8 cellular contexts compared by ENCODE assay signal in the genomic region with DNA sequence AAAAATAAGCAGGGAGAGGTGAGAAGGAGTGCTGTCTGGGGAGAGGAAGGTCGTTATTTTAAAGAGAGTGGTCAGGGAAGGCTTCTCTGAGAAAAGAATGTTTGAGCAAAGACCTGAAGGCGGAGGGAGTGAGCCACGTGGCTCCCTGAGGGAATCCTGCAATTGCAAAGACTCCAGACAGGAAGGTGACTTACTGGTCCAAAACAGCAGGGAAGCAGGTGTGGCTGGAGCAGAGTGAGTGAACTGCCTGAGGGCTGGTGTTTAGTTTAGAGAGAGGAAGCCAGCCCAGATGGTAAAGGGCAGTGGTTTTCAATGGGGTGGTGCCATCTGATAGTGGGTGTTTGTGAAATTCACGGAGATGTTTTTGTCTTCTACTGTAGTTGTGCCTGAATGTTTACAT. TPM values are rescaled to one million over a fixed set of nuclear protein-coding genes. Genes with fewer than 3 reads are reported as not detected.
DNase-seq lines count a peak whose midpoint lies in the region; TF ChIP-seq lines count a peak whose summit lies in the region.

No MANE protein-coding gene starts in this region.

- DNase-seq in activated CD4-positive, alpha-beta memory T cell treated with anti-CD3 and anti-CD28 coated beads, Interleukin-2, amount 10 ng/mL, durations not matched to agents 7 days and 5 days = no peak
- DNase-seq in activated CD4-positive, alpha-beta memory T cell treated with anti-CD3 and anti-CD28 coated beads for 36 hours = no peak
- DNase-seq in NCI-H2081 (lab: John Stamatoyannopoulos, UW) = peak; percentile 70 to 85
- peak; percentile 11 for DNase-seq in brain microvascular endothelial cell
- DNase-seq in trophoblast cell = peak; percentile 77 to 85
- DNase-seq in sigmoid colon = no peak
- no peak for DNase-seq in progenitor cell of endocrine pancreas (ENCODE audit: low spot score, unreplicated experiment)
- DNase-seq in DMS114 treated with DMSO at 0.1 percent for 48 hours (lab: John Stamatoyannopoulos, UW; ENCODE audit: unreplicated experiment) = no peak

- H3K27me3 ChIP-seq in brain microvascular endothelial cell (replicated peaks) (no peaks in the 10 kb centered on the region), trophoblast cell (ENCODE audit: insufficient read depth, low read length) (no peaks in the 10 kb centered on the region), sigmoid colon (no peaks in the 10 kb centered on the region)

- intact Hi-C loops in activated CD4-positive, alpha-beta memory T cell treated with anti-CD3 and anti-CD28 coated beads for 36 hours (cut with micrococcal nuclease) = no loop called here
- intact Hi-C loops in sigmoid colon (cut with DNase I) = no loop called here

- no peak overlapping the region for H2BK12ac ChIP-seq in trophoblast cell (ENCODE audit: low read length)

- peaks cover 10% of the 10 kb centered on the region for H3K9me3 Mint-ChIP-seq in activated CD4-positive, alpha-beta memory T cell treated with anti-CD3 and anti-CD28 coated beads, Interleukin-2, amount 10 ng/mL, durations not matched to agents 7 days and 5 days
- H3K9me3 Mint-ChIP-seq in activated CD4-positive, alpha-beta memory T cell treated with anti-CD3 and anti-CD28 coated beads for 36 hours = peaks cover 14% of the 10 kb centered on the region
- H3K9me3 Mint-ChIP-seq in progenitor cell of endocrine pancreas (ENCODE audit: low read depth) = peaks cover 12% of the 10 kb centered on the region

- peaks cover 25% of the 10 kb centered on the region for H3K4me1 Mint-ChIP-seq in activated CD4-positive, alpha-beta memory T cell treated with anti-CD3 and anti-CD28 coated beads, Interleukin-2, amount 10 ng/mL, durations not matched to agents 7 days and 5 days
- peaks cover 13% of the 10 kb centered on the region for H3K4me1 Mint-ChIP-seq in activated CD4-positive, alpha-beta memory T cell treated with anti-CD3 and anti-CD28 coated beads for 36 hours (ENCODE audit: low read depth)
- H3K4me1 Mint-ChIP-seq in progenitor cell of endocrine pancreas (ENCODE audit: low read depth) = peaks cover 7% of the 10 kb centered on the region

- no peaks in the 10 kb centered on the region for H3K27me3 Mint-ChIP-seq in activated CD4-positive, alpha-beta memory T cell treated with anti-CD3 and anti-CD28 coated beads, Interleukin-2, amount 10 ng/mL, durations not matched to agents 7 days and 5 days
- H3K27me3 Mint-ChIP-seq in activated CD4-positive, alpha-beta memory T cell treated with anti-CD3 and anti-CD28 coated beads for 36 hours = no peaks in the 10 kb centered on the region
- H3K27me3 Mint-ChIP-seq in progenitor cell of endocrine pancreas = peaks cover 4% of the 10 kb centered on the region

- no peak overlapping the region for H2BK120ac ChIP-seq in trophoblast cell (ENCODE audit: insufficient read depth, low read length, poor library complexity)

- CTCF ChIA-PET in activated CD4-positive, alpha-beta memory T cell treated with anti-CD3 and anti-CD28 coated beads, Interleukin-2, amount 10 ng/mL, durations not matched to agents 7 days and 5 days (lab: Charles Lee) = no interaction called here
- CTCF ChIA-PET in activated CD4-positive, alpha-beta memory T cell treated with anti-CD3 and anti-CD28 coated beads for 36 hours (lab: Charles Lee) = no interaction called here

- H3K79me1 ChIP-seq in trophoblast cell (ENCODE audit: low read length) = no peaks in the 10 kb centered on the region

- H2AK5ac ChIP-seq in trophoblast cell (ENCODE audit: low read length) = no peak overlapping the region

- H3K4me3 Mint-ChIP-seq in activated CD4-positive, alpha-beta memory T cell treated with anti-CD3 and anti-CD28 coated beads, Interleukin-2, amount 10 ng/mL, durations not matched to agents 7 days and 5 days = no peak overlapping the region
- no peak overlapping the region for H3K4me3 Mint-ChIP-seq in activated CD4-positive, alpha-beta memory T cell treated with anti-CD3 and anti-CD28 coated beads for 36 hours
- no peak overlapping the region for H3K4me3 Mint-ChIP-seq in progenitor cell of endocrine pancreas (ENCODE audit: low read depth)

- TF ChIP-seq POLR2A in sigmoid colon (IDR thresholded peaks at IDR 0.05) = no peak

- no peaks in the 10 kb centered on the region for H3K79me2 ChIP-seq in trophoblast cell (ENCODE audit: control insufficient read depth, insufficient read depth, low read length, poor library complexity)

- H3K14ac ChIP-seq in trophoblast cell (ENCODE audit: low read length) = no peak overlapping the region

- peak overlapping the region; percentile 2 for H3K27ac Mint-ChIP-seq in activated CD4-positive, alpha-beta memory T cell treated with anti-CD3 and anti-CD28 coated beads, Interleukin-2, amount 10 ng/mL, durations not matched to agents 7 days and 5 days
- H3K27ac Mint-ChIP-seq in activated CD4-positive, alpha-beta memory T cell treated with anti-CD3 and anti-CD28 coated beads for 36 hours = no peak overlapping the region
- no peak overlapping the region for H3K27ac Mint-ChIP-seq in progenitor cell of endocrine pancreas

- TF ChIP-seq CTCF in brain microvascular endothelial cell (IDR thresholded peaks at IDR 0.05; ENCODE audit: low read depth, low read length, missing control alignments) = no peak
- TF ChIP-seq CTCF in sigmoid colon (IDR thresholded peaks at IDR 0.05) = no peak
- no peak for TF ChIP-seq CTCF in progenitor cell of endocrine pancreas (IDR thresholded peaks at IDR 0.05; ENCODE audit: unreplicated experiment)

- WGBS in trophoblast cell (ENCODE audit: extremely low coverage, insufficient coverage, insufficient read length) = no CpG with 5 or more reads among the region's 4 CpGs
- 15 to 20% methylated on average over 4 of the region's 4 CpGs for whole genome bisulfite sequencing in sigmoid colon, 2 donors

- H3K4ac ChIP-seq in trophoblast cell (ENCODE audit: low read depth, low read length) = no peak overlapping the region

- H4K12ac ChIP-seq in trophoblast cell (ENCODE audit: low read depth, low read length) = no peak overlapping the region

- in situ Hi-C loops in brain microvascular endothelial cell (cut with HindIII; ENCODE audit: low pct_ligation_motif_present, low sequenced_read_pairs) = no loop called here

- no peak overlapping the region for H2AFZ ChIP-seq in trophoblast cell (ENCODE audit: insufficient read depth, low read length, poor library complexity)

- no peak overlapping the region for H3K4me3 ChIP-seq in brain microvascular endothelial cell (ENCODE audit: low read depth, low read length)
- H3K4me3 ChIP-seq in trophoblast cell (ENCODE audit: low read depth, low read length) = no peak overlapping the region
- H3K4me3 ChIP-seq in sigmoid colon = no peak overlapping the region

- POLR2A ChIA-PET in activated CD4-positive, alpha-beta memory T cell treated with anti-CD3 and anti-CD28 coated beads, Interleukin-2, amount 10 ng/mL, durations not matched to agents 7 days and 5 days (lab: Charles Lee) = no interaction called here
- POLR2A ChIA-PET in activated CD4-positive, alpha-beta memory T cell treated with anti-CD3 and anti-CD28 coated beads for 36 hours (lab: Charles Lee) = interaction anchor here (0.6 kb wide), 1 partner anchor 57 kb away, joined by 3 read pairs; no protein-coding TSS in a partner anchor

- H3K9me3 ChIP-seq in trophoblast cell (ENCODE audit: insufficient read depth, low read depth, low read length) (no peaks in the 10 kb centered on the region), sigmoid colon (peaks cover 0 to 4% (median 0%) of the 10 kb centered on the region in 4 donors)

- no peak overlapping the region for H3K23ac ChIP-seq in trophoblast cell (ENCODE audit: low read length)

- H3K18ac ChIP-seq in trophoblast cell (ENCODE audit: low read length) = no peak overlapping the region

- peaks cover 0 to 8% of the 10 kb centered on the region in 2 experiments for H3K4me1 ChIP-seq in trophoblast cell (ENCODE audit: control insufficient read depth in 1 of 2, insufficient read depth in 2 of 2, low read length in 2 of 2)
- no peaks in the 10 kb centered on the region for H3K4me1 ChIP-seq in sigmoid colon

- H2BK5ac ChIP-seq in trophoblast cell (ENCODE audit: low read depth, low read length, poor library complexity) = no peak overlapping the region

- no peaks in the 10 kb centered on the region for H3K36me3 Mint-ChIP-seq in activated CD4-positive, alpha-beta memory T cell treated with anti-CD3 and anti-CD28 coated beads, Interleukin-2, amount 10 ng/mL, durations not matched to agents 7 days and 5 days (ENCODE audit: low read depth)
- H3K36me3 Mint-ChIP-seq in activated CD4-positive, alpha-beta memory T cell treated with anti-CD3 and anti-CD28 coated beads for 36 hours = no peaks in the 10 kb centered on the region
- peaks cover 2% of the 10 kb centered on the region for H3K36me3 Mint-ChIP-seq in progenitor cell of endocrine pancreas (ENCODE audit: insufficient read depth)

- H3K36me3 ChIP-seq in brain microvascular endothelial cell (replicated peaks) (no peaks in the 10 kb centered on the region), trophoblast cell (ENCODE audit: control insufficient read depth in 1 of 2, insufficient read depth in 2 of 2, low read length in 2 of 2) (no peaks in the 10 kb centered on the region), sigmoid colon (no peaks in the 10 kb centered on the region)

- H3K27ac ChIP-seq in brain microvascular endothelial cell (no peak overlapping the region), trophoblast cell (ENCODE audit: low read depth, low read length) (no peak overlapping the region), sigmoid colon (no peak overlapping the region)

- no peak overlapping the region for H4K91ac ChIP-seq in trophoblast cell (ENCODE audit: low read depth, low read length)

- no peak overlapping the region for H3K9ac ChIP-seq in trophoblast cell (ENCODE audit: low read length)

- H3K4me2 ChIP-seq in trophoblast cell (ENCODE audit: low read length) = no peak overlapping the region

- H4K8ac ChIP-seq in trophoblast cell (ENCODE audit: low read depth, low read length) = no peak overlapping the region

- no peak for TF ChIP-seq EP300 in sigmoid colon (IDR thresholded peaks at IDR 0.05)

RNA-seq across cellular contexts. Expression of gene LTA4H, which starts 58.8 kb away (rescaled TPM):
- total RNA-seq in activated CD4-positive, alpha-beta memory T cell treated with anti-CD3 and anti-CD28 coated beads, Interleukin-2, amount 10 ng/mL, durations not matched to agents 7 days and 5 days = 10 to 100 TPM; 50.7 to 52.1 TPM
- total RNA-seq in activated CD4-positive, alpha-beta memory T cell treated with anti-CD3 and anti-CD28 coated beads for 36 hours = 100 to 1,000 TPM; 106 to 110 TPM
- 51.0 and 52.4 TPM in 2 replicates for polyA plus RNA-seq in trophoblast cell (2013)
- total RNA-seq in sigmoid colon (10 to 100 TPM; 58.5 to 77.3 (median 69.1) TPM), progenitor cell of endocrine pancreas (98.9 and 103 TPM in 2 replicates)
- 10 to 100 TPM; 39.6 to 58.6 (median 41.4) TPM for polyA plus RNA-seq in sigmoid colon

Comparison
In these comparisons a context has a peak if more than half of its experiments do, and no peak if none do; other contexts are left out.
1. DNase-seq: peak in NCI-H2081 (2 of 2), brain microvascular endothelial cell (single experiment) and trophoblast cell (2 of 2); none in activated CD4-positive, alpha-beta memory T cell treated with anti-CD3 and anti-CD28 coated beads, Interleukin-2, amount 10 ng/mL, durations not matched to agents 7 days and 5 days (single experiment), activated CD4-positive, alpha-beta memory T cell treated with anti-CD3 and anti-CD28 coated beads for 36 hours (single experiment), sigmoid colon (single experiment), progenitor cell of endocrine pancreas (single experiment) and DMS114 treated with DMSO at 0.1 percent for 48 hours (single experiment).